ENCODE assay signal across 8 cellular contexts in the genomic region with DNA sequence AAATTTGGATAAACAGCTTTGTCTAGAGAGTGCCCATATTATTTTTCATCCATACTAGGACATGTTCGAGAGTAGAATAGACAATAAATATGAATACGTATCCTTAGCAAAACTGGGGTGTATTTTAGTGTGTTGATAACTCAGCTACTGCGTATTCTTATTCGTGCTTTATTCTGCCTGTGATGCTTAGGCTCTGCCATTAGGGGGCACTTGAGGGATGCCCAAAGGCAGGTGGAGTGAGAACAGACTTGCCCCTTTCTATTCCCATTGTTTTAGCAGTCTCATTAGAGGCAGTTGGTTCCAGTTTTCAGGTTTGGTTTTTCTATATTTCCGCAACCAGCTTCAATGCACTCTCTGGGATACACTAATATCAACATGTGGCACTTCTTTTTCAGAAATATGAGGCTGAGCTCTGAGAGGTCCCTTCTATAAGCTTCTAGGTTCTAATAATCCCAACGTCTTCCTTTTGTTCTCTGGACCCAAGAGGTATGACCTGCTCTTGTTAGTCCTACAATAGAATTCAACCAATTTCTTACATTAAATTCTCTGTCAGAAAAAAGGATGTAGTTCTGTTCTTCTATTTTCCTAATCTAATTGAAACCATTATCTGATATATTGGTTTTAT.
DNase-seq lines count a peak whose midpoint lies in the region; ATAC-seq and TF ChIP-seq lines count a peak whose summit lies in the region.

No MANE protein-coding gene starts in this region.

- H3K27ac ChIP-seq in lower lobe of right lung: no peak overlapping the region

- H3K27me3 ChIP-seq in lower lobe of right lung (ENCODE audit: low read depth): no peaks in the 10 kb centered on the region

- peak; percentile 37 for TF ChIP-seq CTCF in lower lobe of right lung (IDR thresholded peaks at IDR 0.05)

- H3K9me3 ChIP-seq in lower lobe of right lung: no peaks in the 10 kb centered on the region

- DNase-seq in GDM1 (lab: John Stamatoyannopoulos, UW): peak; percentile 12
- DNase-seq in NCI-H146 (lab: John Stamatoyannopoulos, UW): peak; percentile 55
- DNase-seq in UCSD-AML1 (lab: John Stamatoyannopoulos, UW; ENCODE audit: unreplicated experiment): peak; percentile 9
- DNase-seq in lower lobe of right lung: no peak
- DNase-seq in HCEC 1CT: no peak

- no peak overlapping the region for H3K4me3 ChIP-seq in lower lobe of right lung

- ATAC-seq in GM21619 (IDR thresholded peaks at IDR 0.05; ENCODE audit: unreplicated experiment) (peak; percentile 69), lower lobe of right lung (peak in 1 of 2 donors; percentile 52), GM19328 (IDR thresholded peaks at IDR 0.05; ENCODE audit: unreplicated experiment) (no peak), HG03521 (IDR thresholded peaks at IDR 0.05; ENCODE audit: unreplicated experiment) (no peak)

- no peaks in the 10 kb centered on the region for H3K4me1 ChIP-seq in lower lobe of right lung

- H3K36me3 ChIP-seq in lower lobe of right lung: no peaks in the 10 kb centered on the region

- intact Hi-C loops in lower lobe of right lung (cut with DNase I): no loop called here

Comparison
In these comparisons a context has a peak if more than half of its experiments do, and no peak if none do; other contexts are left out.
1. DNase-seq: peak in GDM1 (single experiment), NCI-H146 (single experiment) and UCSD-AML1 (single experiment); none in lower lobe of right lung (single experiment) and HCEC 1CT (single experiment).